15 cellular contexts compared by ENCODE assay signal in genomic region chr3:27559835-27560234, GRCh38.
DNase-seq lines count a peak whose midpoint lies in the region; ATAC-seq and TF ChIP-seq lines count a peak whose summit lies in the region.
"Had no signal": no experiment of that assay in that cellular context is flagged by ENCODE, and none has a peak within 500 bp of the region (broad histone marks: within the 10 kb centered on the region; RNA-seq: fewer than 3 reads in every experiment).

No MANE protein-coding gene starts in this region.

- H3K36me3 Mint-ChIP-seq in progenitor cell of endocrine pancreas (ENCODE audit: insufficient read depth) (no peaks in the 10 kb centered on the region), natural killer cell (no peaks in the 10 kb centered on the region)

- TF ChIP-seq CTCF in fibroblast of pulmonary artery (IDR thresholded peaks at IDR 0.05; ENCODE audit: low read length, missing control alignments) (no peak), progenitor cell of endocrine pancreas (IDR thresholded peaks at IDR 0.05; ENCODE audit: unreplicated experiment) (no peak), natural killer cell (IDR thresholded peaks at IDR 0.05) (no peak)

- H3K4me3 Mint-ChIP-seq in progenitor cell of endocrine pancreas (ENCODE audit: low read depth) (no peak overlapping the region), natural killer cell (no peak overlapping the region)
- H3K4me3 Mint-ChIP-seq: activated T-helper 17 cell treated with anti-CD3 and anti-CD28 coated beads, Interleukin-2, amount 50 U/mL, for 72 hours had no signal

- intact Hi-C loops in natural killer cell (cut with micrococcal nuclease): no loop called here

- H3K27ac Mint-ChIP-seq in progenitor cell of endocrine pancreas (no peak overlapping the region), natural killer cell (no peak overlapping the region)
- H3K27ac Mint-ChIP-seq: activated T-helper 17 cell treated with anti-CD3 and anti-CD28 coated beads, Interleukin-2, amount 50 U/mL, for 72 hours had no signal

- H3K9me3 Mint-ChIP-seq in progenitor cell of endocrine pancreas (ENCODE audit: low read depth) (no peaks in the 10 kb centered on the region), natural killer cell (no peaks in the 10 kb centered on the region)
- H3K9me3 Mint-ChIP-seq: activated T-helper 17 cell treated with anti-CD3 and anti-CD28 coated beads, Interleukin-2, amount 50 U/mL, for 72 hours had no signal

- no peaks in the 10 kb centered on the region for H3K27me3 Mint-ChIP-seq in progenitor cell of endocrine pancreas
- no peaks in the 10 kb centered on the region for H3K27me3 Mint-ChIP-seq in natural killer cell (ENCODE audit: low read depth in 2 of 2)
- H3K27me3 Mint-ChIP-seq: activated T-helper 17 cell treated with anti-CD3 and anti-CD28 coated beads, Interleukin-2, amount 50 U/mL, for 72 hours had no signal

- ATAC-seq in SK-N-SH treated with all-trans-retinoic acid at 6 μM for 48 hours (peak; percentile 74), natural killer cell (no peak)
- ATAC-seq: activated T-helper 17 cell treated with anti-CD3 and anti-CD28 coated beads, Interleukin-2, amount 50 U/mL, for 72 hours; left lobe of liver had no signal

- peak; percentile 85 for DNase-seq in AG20443 (ENCODE audit: low spot score)
- peak; percentile 96 for DNase-seq in fibroblast of pulmonary artery (ENCODE audit: low read depth)
- peak; percentile 68 for DNase-seq in myocyte (ENCODE audit: low read depth)
- no peak for DNase-seq in NOMO-1 treated with DMSO at 0.1 percent for 48 hours (lab: John Stamatoyannopoulos, UW; ENCODE audit: unreplicated experiment)
- no peak for DNase-seq in progenitor cell of endocrine pancreas (ENCODE audit: low spot score, unreplicated experiment)
- DNase-seq in NCI-H82 treated with DMSO at 0.1 percent for 48 hours (lab: John Stamatoyannopoulos, UW; ENCODE audit: unreplicated experiment): no peak
- DNase-seq in natural killer cell: no peak
- DNase-seq: effector CD4-positive, alpha-beta T cell; Kasumi-1; NCI-H524 treated with DMSO at 0.1 percent for 48 hours; stimulated activated naive CD4-positive, alpha-beta T cell treated with Interleukin-2 at 50 U/mL for 16 hours; T-helper 9 cell had no signal

- H3K4me1 Mint-ChIP-seq in progenitor cell of endocrine pancreas (ENCODE audit: low read depth) (no peaks in the 10 kb centered on the region), natural killer cell (no peaks in the 10 kb centered on the region)
- H3K4me1 Mint-ChIP-seq: activated T-helper 17 cell treated with anti-CD3 and anti-CD28 coated beads, Interleukin-2, amount 50 U/mL, for 72 hours had no signal

- no peak overlapping the region for H3K4me3 ChIP-seq in fibroblast of pulmonary artery (replicated peaks; ENCODE audit: low read depth, low read length)

TF ChIP-seq in SK-N-SH treated with all-trans-retinoic acid at 6 μM for 48 hours, 23 proteins besides CTCF, POLR2A, EP300 and RAD21:
- TF ChIP-seq TOX (CRISPR knock-in tag; IDR thresholded peaks at IDR 0.05; ENCODE audit: borderline replicate concordance) (no peak), CSDC2 (CRISPR knock-in tag; IDR thresholded peaks at IDR 0.05) (no peak), ZNF70 (CRISPR knock-in tag; IDR thresholded peaks at IDR 0.05) (no peak), OSR1 (CRISPR knock-in tag; IDR thresholded peaks at IDR 0.05) (no peak), ZNF8 (CRISPR knock-in tag; IDR thresholded peaks at IDR 0.05) (no peak), PPARA (CRISPR knock-in tag; IDR thresholded peaks at IDR 0.05; ENCODE audit: borderline replicate concordance) (no peak), ZC3H10 (CRISPR knock-in tag; IDR thresholded peaks at IDR 0.05) (no peak), ZFP3 (CRISPR knock-in tag; IDR thresholded peaks at IDR 0.05) (no peak), ISL1 (CRISPR knock-in tag; IDR thresholded peaks at IDR 0.05) (no peak), TCF4 (CRISPR knock-in tag; IDR thresholded peaks at IDR 0.05; ENCODE audit: borderline replicate concordance) (no peak)

Comparison
In these comparisons a context has a peak if more than half of its experiments do, and no peak if none do; other contexts are left out.
1. DNase-seq: peak in AG20443 (single experiment), fibroblast of pulmonary artery (single experiment) and myocyte (single experiment); none in NOMO-1 treated with DMSO at 0.1 percent for 48 hours (single experiment), progenitor cell of endocrine pancreas (single experiment), NCI-H82 treated with DMSO at 0.1 percent for 48 hours (single experiment) and natural killer cell (single experiment).